Comparison of ENCODE assay signal across 14 cellular contexts in genomic region chr1:15680131-15680530, GRCh38. TPM values are rescaled to one million over a fixed set of nuclear protein-coding genes. Genes with fewer than 3 reads are reported as not detected.
DNase-seq lines count a peak whose midpoint lies in the region; ATAC-seq and TF ChIP-seq lines count a peak whose summit lies in the region.
"Had no signal": no experiment of that assay in that cellular context is flagged by ENCODE, and none has a peak within 500 bp of the region (broad histone marks: within the 10 kb centered on the region; RNA-seq: fewer than 3 reads in every experiment).

No MANE protein-coding gene starts in this region.

- no peaks in the 10 kb centered on the region for H3K36me3 ChIP-seq in thyroid gland

- ATAC-seq in HG03342 (IDR thresholded peaks at IDR 0.05; ENCODE audit: unreplicated experiment), result no peak

- H3K4me1 ChIP-seq in thyroid gland, result peaks cover 5 to 25% of the 10 kb centered on the region in 2 donors

- TF ChIP-seq CTCF in thyroid gland (IDR thresholded peaks at IDR 0.05), result no peak

- no peaks in the 10 kb centered on the region for H3K9me3 ChIP-seq in thyroid gland

- no peaks in the 10 kb centered on the region for H3K27me3 ChIP-seq in thyroid gland

- intact Hi-C loops in thyroid gland (cut with DNase I), result no loop called here

- H3K27ac ChIP-seq in thyroid gland, result peak overlapping the region in 2 of 3 donors; percentile 46 to 82

- WGBS in thyroid gland, 2 donors, result 94 to 98% methylated on average over 11 of the region's 11 CpGs

- no peak overlapping the region for H3K4me3 ChIP-seq in thyroid gland (replicated peaks in 1 of 3)

- peak; percentile 45 for DNase-seq in activated CD4-positive, alpha-beta T cell treated with anti-CD3 and anti-CD28 coated beads for 48 hours
- no peak for DNase-seq in activated CD4-positive, alpha-beta T cell treated with anti-CD3 and anti-CD28 coated beads, Interleukin-2, amount 50 U/mL, for 1 hour
- DNase-seq in amniotic epithelial cell (ENCODE audit: low read depth) (peak; percentile 89), hepatic stellate cell (ENCODE audit: low spot score) (peak; percentile 38), thyroid gland (no peak), GOT3 (lab: John Stamatoyannopoulos, UW) (no peak), NAMALWA (ENCODE audit: low spot score) (no peak)
- DNase-seq: activated CD4-positive, alpha-beta T cell treated with anti-CD3 and anti-CD28 coated beads for 1 hour; amygdala; naive B cell; NCI-H1417; OCI-M1; stimulated activated CD4-positive, alpha-beta T cell treated with anti-CD3 and anti-CD28 coated beads, Interleukin-4, amount 100 ng/mL, for 1 hour had no signal

- TF ChIP-seq POLR2A in thyroid gland (IDR thresholded peaks at IDR 0.05), result no peak

RNA-seq across cellular contexts. Expression of gene PLEKHM2, which starts 4.0 kb away (rescaled TPM):
- 10 to 100 TPM; 38.3 to 48.4 (median 39.4) TPM for total RNA-seq in thyroid gland

RNA-seq across cellular contexts. Expression of gene SLC25A34, which starts 55.9 kb away (rescaled TPM):
- total RNA-seq in thyroid gland, result 1 to 10 TPM in 3 of 4 donors, under 1 TPM in 1; 0.98 to 2.6 (median 2.0) TPM

Comparison
In these comparisons a context has a peak if more than half of its experiments do, and no peak if none do; other contexts are left out.
1. DNase-seq: peak in activated CD4-positive, alpha-beta T cell treated with anti-CD3 and anti-CD28 coated beads for 48 hours (single experiment), amniotic epithelial cell (single experiment) and hepatic stellate cell (single experiment); none in activated CD4-positive, alpha-beta T cell treated with anti-CD3 and anti-CD28 coated beads, Interleukin-2, amount 50 U/mL, for 1 hour (single experiment), thyroid gland (0 of 2), GOT3 (single experiment) and NAMALWA (single experiment).